In genomic region chr17:79597996-79598557, GRCh38 we compare ENCODE assay signal across 25 cellular contexts. TPM values are rescaled to one million over a fixed set of nuclear protein-coding genes. Genes with fewer than 3 reads are reported as not detected.
"Had no signal": no experiment of that assay in that cellular context is flagged by ENCODE, and none has a peak within 500 bp of the region (broad histone marks: within the 10 kb centered on the region; RNA-seq: fewer than 3 reads in every experiment).

No MANE protein-coding gene starts in this region.

- ATAC-seq: activated naive CD4-positive, alpha-beta T cell treated with anti-CD3 and anti-CD28 coated beads, Interleukin-2, amount 50 U/mL, for 72 hours; activated T-helper 17 cell treated with anti-CD3 and anti-CD28 coated beads, Interleukin-2, amount 50 U/mL, for 72 hours; natural killer cell; psoas muscle; right cardiac atrium; stimulated activated naive CD8-positive, alpha-beta T cell treated with anti-CD3 and anti-CD28 coated beads, Interleukin-15, Interleukin-2, amounts not matched to agents 100 U/mL and 50 U/mL, for 24 hours; WTC11 had no signal

- H3K27me3 ChIP-seq: ascending aorta, ovary, thyroid gland had no signal

- H2AFZ ChIP-seq: hepatocyte had no signal

- H3K36me3 ChIP-seq: ascending aorta, brain microvascular endothelial cell, esophagus muscularis mucosa, neutrophil, ovary, thyroid gland had no signal

- H3K4me2 ChIP-seq: hepatocyte had no signal

- H3K9me3 ChIP-seq: ascending aorta, esophagus muscularis mucosa, neutrophil, ovary, psoas muscle, thyroid gland had no signal

- H3K27ac ChIP-seq: ascending aorta, brain microvascular endothelial cell, esophagus muscularis mucosa, hepatocyte, neutrophil, ovary, psoas muscle, thyroid gland had no signal

- H3K4me1 ChIP-seq: ascending aorta, psoas muscle, thyroid gland had no signal

- H3K79me2 ChIP-seq: hepatocyte had no signal

- DNase-seq: activated CD8-positive, alpha-beta memory T cell treated with anti-CD3 and anti-CD28 coated beads, Interleukin-2, amount 50 U/mL, for 4 hours; activated T-cell treated with anti-CD3 and anti-CD28 coated beads, Interleukin-2, amount 50 U/mL, for 24 hours; brain microvascular endothelial cell; central memory CD4-positive, alpha-beta T cell; glutamatergic neuron; midbrain; natural killer cell; ovary; psoas muscle; stimulated activated CD4-positive, alpha-beta T cell treated with anti-CD3 and anti-CD28 coated beads, Interleukin-12 subunit alpha, Interleukin-12 subunit beta, amount 100 ng/mL, for 4 hours; stimulated activated CD4-positive, alpha-beta T cell treated with anti-CD3 and anti-CD28 coated beads, Interleukin-4, amount 100 ng/mL, for 4 hours; stimulated activated naive CD8-positive, alpha-beta T cell treated with anti-CD3 and anti-CD28 coated beads, Interleukin-15, Interleukin-2, amounts not matched to agents 100 U/mL and 50 U/mL, for 24 hours; T-helper 9 cell; thyroid gland had no signal

- H3K4me3 ChIP-seq: ascending aorta, esophagus muscularis mucosa, hepatocyte, ovary, psoas muscle, thyroid gland had no signal

RNA-seq across cellular contexts. Expression of gene RBFOX3, which starts 12.8 kb away (rescaled TPM):
- total RNA-seq: activated naive CD4-positive, alpha-beta T cell treated with anti-CD3 and anti-CD28 coated beads, Interleukin-2, amount 50 U/mL, for 72 hours; activated T-helper 17 cell treated with anti-CD3 and anti-CD28 coated beads, Interleukin-2, amount 50 U/mL, for 72 hours; ascending aorta; dermis microvascular lymphatic vessel endothelial cell; hepatocyte; liver; psoas muscle; right cardiac atrium; subcutaneous adipose tissue; thyroid gland had no signal
